23 cellular contexts compared by ENCODE assay signal in the genomic region with DNA sequence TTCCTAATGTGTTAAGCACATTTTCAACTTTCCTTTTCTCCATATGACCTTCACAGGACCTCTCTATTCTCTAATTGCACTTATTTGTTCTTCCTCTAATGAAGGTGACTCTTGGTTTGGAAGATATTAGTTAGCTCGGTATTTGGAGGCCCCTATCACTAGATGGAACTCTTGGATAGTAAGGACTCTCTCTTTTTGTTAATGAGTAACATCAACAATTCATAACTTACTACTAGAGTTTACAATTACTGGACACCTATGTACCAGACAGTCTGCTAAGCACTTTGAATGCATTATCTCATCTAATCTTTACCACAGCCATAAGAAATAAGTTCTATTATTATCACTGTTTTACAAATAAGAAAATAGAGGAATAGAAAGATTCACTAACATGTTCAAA.
"Had no signal": no experiment of that assay in that cellular context is flagged by ENCODE, and none has a peak within 500 bp of the region (broad histone marks: within the 10 kb centered on the region; RNA-seq: fewer than 3 reads in every experiment).

No MANE protein-coding gene starts in this region.

- H3K27me3 ChIP-seq: esophagus muscularis mucosa, gastrocnemius medialis, spleen, tibial artery, upper lobe of left lung, uterus had no signal

- H3K79me2 ChIP-seq: parathyroid adenoma had no signal

- H2AFZ ChIP-seq: parathyroid adenoma had no signal

- H3K9ac ChIP-seq: parathyroid adenoma had no signal

- H3K36me3 ChIP-seq: esophagus muscularis mucosa, gastrocnemius medialis, prostate gland, spleen, tibial artery, upper lobe of left lung, uterus had no signal

- H3K27ac ChIP-seq: coronary artery, esophagus muscularis mucosa, gastrocnemius medialis, parathyroid adenoma, prostate gland, spleen, tibial artery, upper lobe of left lung, uterus had no signal

- H3K4me3 ChIP-seq: coronary artery, esophagus muscularis mucosa, gastrocnemius medialis, prostate gland, spleen, tibial artery, upper lobe of left lung, uterus had no signal

- H3K4me1 ChIP-seq: esophagus muscularis mucosa, gastrocnemius medialis, parathyroid adenoma, prostate gland, spleen, tibial artery, upper lobe of left lung, uterus had no signal

- H3K9me3 ChIP-seq: esophagus muscularis mucosa, gastrocnemius medialis, prostate gland, spleen, tibial artery, upper lobe of left lung, uterus had no signal

- ATAC-seq: gastrocnemius medialis; left cardiac atrium; left ventricle myocardium superior; sciatic nerve; stimulated activated memory B cell treated with anti-CD40 and anti-IgM and Interleukin-4, amounts not matched to agents 10 μg/mL and 1 μg/mL and 100 μg/mL, for 72 hours had no signal

- DNase-seq: effector CD4-positive, alpha-beta T cell; gastrocnemius medialis; glutamatergic neuron; islet precursor cell; left cardiac atrium; left ventricle myocardium superior; mesendoderm; naive B cell; occipital lobe; retina; spleen; stimulated activated CD4-positive, alpha-beta T cell treated with anti-CD3 and anti-CD28 coated beads, Interleukin-15, amount 100 ng/mL, for 24 hours; stimulated activated CD4-positive, alpha-beta T cell treated with anti-CD3 and anti-CD28 coated beads, Interleukin-1b, Interleukin-23, amount 100 ng/mL, for 48 hours; stimulated activated CD4-positive, alpha-beta T cell treated with anti-CD3 and anti-CD28 coated beads, Interleukin-4, amount 100 ng/mL, for 24 hours; tibial artery; upper lobe of left lung; uterus had no signal
